ENCODE assay signal across 15 cellular contexts in genomic region chr20:49515588-49515987, GRCh38. TPM values are rescaled to one million over a fixed set of nuclear protein-coding genes. Genes with fewer than 3 reads are reported as not detected.
"Had no signal": no experiment of that assay in that cellular context is flagged by ENCODE, and none has a peak within 500 bp of the region (broad histone marks: within the 10 kb centered on the region; RNA-seq: fewer than 3 reads in every experiment).

No MANE protein-coding gene starts in this region.

- H3K4me3 ChIP-seq: colonic mucosa, right lobe of liver, spleen, upper lobe of right lung had no signal

- H3K27ac ChIP-seq: colonic mucosa, foreskin keratinocyte, right lobe of liver, spleen, upper lobe of right lung had no signal

- H3K9me3 ChIP-seq: colonic mucosa, right lobe of liver, spleen, upper lobe of right lung had no signal

- H3K27me3 ChIP-seq: colonic mucosa, right lobe of liver, upper lobe of right lung had no signal

- ATAC-seq: foreskin keratinocyte, natural killer cell, right lobe of liver, upper lobe of right lung had no signal

- H3K36me3 ChIP-seq: colonic mucosa, right lobe of liver, spleen, upper lobe of right lung had no signal

- H3K4me1 ChIP-seq: colonic mucosa, foreskin keratinocyte, right lobe of liver, spleen, upper lobe of right lung had no signal

- DNase-seq: activated CD4-positive, alpha-beta T cell treated with anti-CD3 and anti-CD28 coated beads, Interleukin-2, amount 50 U/mL, for 1 hour; activated CD4-positive, CD25-positive, alpha-beta regulatory T cell; activated naive CD4-positive, alpha-beta T cell treated with anti-CD3 and anti-CD28 coated beads, Interleukin-2, amount 10 ng/mL, durations not matched to agents 7 days and 5 days; caudate nucleus; colonic mucosa; foreskin keratinocyte; mammary epithelial cell; natural killer cell; nucleus accumbens; right lobe of liver; spleen; stimulated activated CD4-positive, alpha-beta T cell treated with anti-CD3 and anti-CD28 coated beads, Interleukin-2, amount 100 ng/mL, for 24 hours; stimulated activated naive CD4-positive, alpha-beta T cell treated with Interleukin-2 at 50 U/mL for 16 hours; upper lobe of right lung had no signal

RNA-seq across cellular contexts. Expression of gene KCNB1, which starts 33.1 kb away (rescaled TPM):
- total RNA-seq: activated CD8-positive, alpha-beta memory T cell treated with anti-CD3 and anti-CD28 coated beads for 36 hours; foreskin keratinocyte had no signal
- polyA plus RNA-seq: foreskin keratinocyte had no signal

RNA-seq across cellular contexts. Expression of gene PTGIS, which starts 52.3 kb away (rescaled TPM):
- total RNA-seq: foreskin keratinocyte, natural killer cell had no signal
- polyA plus RNA-seq: foreskin keratinocyte, mammary epithelial cell had no signal
